In the genomic region with DNA sequence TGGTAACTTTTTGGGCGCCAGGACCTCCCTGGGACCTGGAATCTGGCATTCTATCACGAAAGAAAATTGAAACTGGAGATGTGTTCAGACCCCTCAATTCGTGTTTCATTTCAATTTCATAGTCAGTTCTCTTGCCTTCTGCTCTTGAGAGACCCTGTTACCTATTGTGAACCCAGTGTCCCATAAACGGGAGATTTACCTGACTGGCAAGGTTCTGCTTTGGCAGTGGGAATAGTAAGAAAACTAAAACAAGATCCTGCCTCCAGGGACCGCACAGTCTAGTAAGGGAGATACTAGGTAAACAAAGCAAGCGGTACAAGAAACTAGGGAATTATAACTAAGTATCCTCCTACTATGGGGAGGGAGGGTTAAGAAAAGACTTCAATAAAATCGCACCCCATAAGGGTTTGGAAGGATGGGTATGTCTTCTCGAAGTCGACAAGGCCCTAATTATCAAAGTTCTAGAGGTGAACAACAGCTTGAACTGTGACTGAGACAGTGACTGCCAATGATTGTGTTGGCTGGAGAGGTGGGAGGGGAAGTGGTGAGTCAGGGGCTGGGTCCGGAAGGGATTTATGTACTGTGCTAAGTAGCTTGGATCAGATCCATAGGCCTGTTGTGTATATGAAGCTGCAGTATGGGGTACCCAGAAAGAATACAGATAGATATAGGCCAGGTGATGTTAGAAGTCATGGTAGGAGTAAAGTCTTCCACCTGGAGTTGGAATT, we compare ENCODE assay signal across 1 cellular context.
TF ChIP-seq lines count a peak whose summit lies in the region.

No MANE protein-coding gene starts in this region.

TF ChIP-seq in HepG2, 621 proteins besides CTCF, POLR2A, EP300 and RAD21 (continued from another document and continues in another):
- TF ChIP-seq HMG20B (CRISPR knock-in tag; conservative IDR thresholded peaks at IDR 0.05) (0 out of 2 replicates have a peak, but pooled peaks have one; percentile 22), POLR2G (IDR thresholded peaks at IDR 0.05; ENCODE audit: low read depth, low read length) (peak; percentile 70), ATM (IDR thresholded peaks at IDR 0.05; ENCODE audit: borderline replicate concordance) (no peak), GABPA (IDR thresholded peaks at IDR 0.05; ENCODE audit: low read depth, low read length) (no peak), GABPA (CRISPR knock-in tag; IDR thresholded peaks at IDR 0.05; ENCODE audit: low read depth) (peak; percentile 18; the same call in 1 of the 2 replicates), ZNF512 (CRISPR knock-in tag; IDR thresholded peaks at IDR 0.05) (0 out of 2 replicates have a peak, but pooled peaks have one; percentile 2), THYN1 (CRISPR knock-in tag; IDR thresholded peaks at IDR 0.05; ENCODE audit: borderline replicate concordance, low read depth) (no peak), HNF4A (CRISPR knock-in tag; IDR thresholded peaks at IDR 0.05) (peak; percentile 33; the same call in 1 of the 2 replicates), ZSCAN12 (CRISPR knock-in tag; IDR thresholded peaks at IDR 0.05) (no peak), NFIC (IDR thresholded peaks at IDR 0.05; ENCODE audit: low read length) (peak; percentile 75), GPBP1L1 (CRISPR knock-in tag; IDR thresholded peaks at IDR 0.05) (no peak), BORCS8-MEF2B (CRISPR knock-in tag; IDR thresholded peaks at IDR 0.05) (no peak), FOXM1 (CRISPR knock-in tag; IDR thresholded peaks at IDR 0.05) (no peak), PHF21A (CRISPR knock-in tag; IDR thresholded peaks at IDR 0.05) (peak; percentile 65), LRRFIP1 (CRISPR knock-in tag; conservative IDR thresholded peaks at IDR 0.05) (no peak), ZNF598 (CRISPR knock-in tag; IDR thresholded peaks at IDR 0.05; ENCODE audit: borderline replicate concordance) (no peak), RELA (CRISPR knock-in tag; IDR thresholded peaks at IDR 0.05) (no peak), ZNF724P (CRISPR knock-in tag; IDR thresholded peaks at IDR 0.05; ENCODE audit: borderline replicate concordance) (no peak), TAF1 (CRISPR knock-in tag; IDR thresholded peaks at IDR 0.05) (peak; percentile 51; the same call in 1 of the 2 replicates), TERF1 (CRISPR knock-in tag; IDR thresholded peaks at IDR 0.05) (no peak), ZFP36L2 (CRISPR knock-in tag; IDR thresholded peaks at IDR 0.05) (no peak), CREB1 (IDR thresholded peaks at IDR 0.05) (no peak), CREB1 (CRISPR knock-in tag; IDR thresholded peaks at IDR 0.05) (peak; percentile 66), ZNF501 (CRISPR knock-in tag; IDR thresholded peaks at IDR 0.05) (0 out of 2 replicates have a peak, but pooled peaks have one; percentile 5), HMGXB3 (CRISPR knock-in tag; IDR thresholded peaks at IDR 0.05; ENCODE audit: borderline replicate concordance) (no peak), ZNF136 (CRISPR knock-in tag; IDR thresholded peaks at IDR 0.05; ENCODE audit: low read depth) (no peak), REPIN1 (CRISPR knock-in tag; IDR thresholded peaks at IDR 0.05; ENCODE audit: borderline replicate concordance, low read depth) (no peak), ZIK1 (CRISPR knock-in tag; IDR thresholded peaks at IDR 0.05; ENCODE audit: borderline replicate concordance, low read depth) (0 out of 2 replicates have a peak, but pooled peaks have one; percentile 10), PRMT3 (CRISPR knock-in tag; IDR thresholded peaks at IDR 0.05; ENCODE audit: borderline replicate concordance, low read depth) (no peak), FOXP1 (IDR thresholded peaks at IDR 0.05) (no peak), FOXP1 (CRISPR knock-in tag; IDR thresholded peaks at IDR 0.05) (peak; percentile 34; the same call in 1 of the 2 replicates), ISL2 (CRISPR knock-in tag; IDR thresholded peaks at IDR 0.05) (peak; percentile 42; the same call in 1 of the 2 replicates), KAT2B (IDR thresholded peaks at IDR 0.05; ENCODE audit: borderline replicate concordance, low read depth, low read length) (no peak), ZNF768 (CRISPR knock-in tag; IDR thresholded peaks at IDR 0.05) (no peak)
- TF ChIP-seq, protein P1, sequence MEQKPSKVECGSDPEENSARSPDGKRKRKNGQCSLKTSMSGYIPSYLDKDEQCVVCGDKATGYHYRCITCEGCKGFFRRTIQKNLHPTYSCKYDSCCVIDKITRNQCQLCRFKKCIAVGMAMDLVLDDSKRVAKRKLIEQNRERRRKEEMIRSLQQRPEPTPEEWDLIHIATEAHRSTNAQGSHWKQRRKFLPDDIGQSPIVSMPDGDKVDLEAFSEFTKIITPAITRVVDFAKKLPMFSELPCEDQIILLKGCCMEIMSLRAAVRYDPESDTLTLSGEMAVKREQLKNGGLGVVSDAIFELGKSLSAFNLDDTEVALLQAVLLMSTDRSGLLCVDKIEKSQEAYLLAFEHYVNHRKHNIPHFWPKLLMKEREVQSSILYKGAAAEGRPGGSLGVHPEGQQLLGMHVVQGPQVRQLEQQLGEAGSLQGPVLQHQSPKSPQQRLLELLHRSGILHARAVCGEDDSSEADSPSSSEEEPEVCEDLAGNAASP (CRISPR knock-in tag; IDR thresholded peaks at IDR 0.05; ENCODE audit: borderline replicate concordance) = peak; percentile 51; the same call in 1 of the 2 replicates
- TF ChIP-seq, protein P2, sequence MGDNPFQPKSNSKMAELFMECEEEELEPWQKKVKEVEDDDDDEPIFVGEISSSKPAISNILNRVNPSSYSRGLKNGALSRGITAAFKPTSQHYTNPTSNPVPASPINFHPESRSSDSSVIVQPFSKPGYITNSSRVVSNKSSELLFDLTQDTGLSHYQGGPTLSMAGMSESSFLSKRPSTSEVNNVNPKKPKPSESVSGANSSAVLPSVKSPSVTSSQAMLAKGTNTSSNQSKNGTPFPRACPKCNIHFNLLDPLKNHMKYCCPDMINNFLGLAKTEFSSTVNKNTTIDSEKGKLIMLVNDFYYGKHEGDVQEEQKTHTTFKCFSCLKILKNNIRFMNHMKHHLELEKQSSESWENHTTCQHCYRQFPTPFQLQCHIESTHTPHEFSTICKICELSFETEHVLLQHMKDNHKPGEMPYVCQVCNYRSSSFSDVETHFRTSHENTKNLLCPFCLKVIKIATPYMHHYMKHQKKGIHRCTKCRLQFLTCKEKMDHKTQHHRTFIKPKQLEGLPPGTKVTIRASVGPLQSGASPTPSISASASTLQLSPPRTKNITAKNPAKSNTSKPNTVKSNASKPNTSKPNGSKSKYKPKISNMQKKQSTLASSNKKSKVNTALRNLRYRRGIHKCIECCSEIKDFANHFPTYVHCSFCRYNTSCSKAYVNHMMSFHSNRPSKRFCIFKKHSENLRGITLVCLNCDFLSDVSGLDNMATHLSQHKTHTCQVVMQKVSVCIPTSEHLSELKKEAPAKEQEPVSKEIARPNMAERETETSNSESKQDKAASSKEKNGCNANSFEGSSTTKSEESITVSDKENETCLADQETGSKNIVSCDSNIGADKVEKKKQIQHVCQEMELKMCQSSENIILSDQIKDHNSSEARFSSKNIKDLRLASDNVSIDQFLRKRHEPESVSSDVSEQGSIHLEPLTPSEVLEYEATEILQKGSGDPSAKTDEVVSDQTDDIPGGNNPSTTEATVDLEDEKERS (CRISPR knock-in tag; IDR thresholded peaks at IDR 0.05) = no peak
- TF ChIP-seq, protein P3, sequence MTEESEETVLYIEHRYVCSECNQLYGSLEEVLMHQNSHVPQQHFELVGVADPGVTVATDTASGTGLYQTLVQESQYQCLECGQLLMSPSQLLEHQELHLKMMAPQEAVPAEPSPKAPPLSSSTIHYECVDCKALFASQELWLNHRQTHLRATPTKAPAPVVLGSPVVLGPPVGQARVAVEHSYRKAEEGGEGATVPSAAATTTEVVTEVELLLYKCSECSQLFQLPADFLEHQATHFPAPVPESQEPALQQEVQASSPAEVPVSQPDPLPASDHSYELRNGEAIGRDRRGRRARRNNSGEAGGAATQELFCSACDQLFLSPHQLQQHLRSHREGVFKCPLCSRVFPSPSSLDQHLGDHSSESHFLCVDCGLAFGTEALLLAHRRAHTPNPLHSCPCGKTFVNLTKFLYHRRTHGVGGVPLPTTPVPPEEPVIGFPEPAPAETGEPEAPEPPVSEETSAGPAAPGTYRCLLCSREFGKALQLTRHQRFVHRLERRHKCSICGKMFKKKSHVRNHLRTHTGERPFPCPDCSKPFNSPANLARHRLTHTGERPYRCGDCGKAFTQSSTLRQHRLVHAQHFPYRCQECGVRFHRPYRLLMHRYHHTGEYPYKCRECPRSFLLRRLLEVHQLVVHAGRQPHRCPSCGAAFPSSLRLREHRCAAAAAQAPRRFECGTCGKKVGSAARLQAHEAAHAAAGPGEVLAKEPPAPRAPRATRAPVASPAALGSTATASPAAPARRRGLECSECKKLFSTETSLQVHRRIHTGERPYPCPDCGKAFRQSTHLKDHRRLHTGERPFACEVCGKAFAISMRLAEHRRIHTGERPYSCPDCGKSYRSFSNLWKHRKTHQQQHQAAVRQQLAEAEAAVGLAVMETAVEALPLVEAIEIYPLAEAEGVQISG (CRISPR knock-in tag; IDR thresholded peaks at IDR 0.05) = no peak
